1 cellular context compared by ENCODE assay signal in genomic region chr22:50016308-50016987, GRCh38.
TF ChIP-seq lines count a peak whose summit lies in the region.

No MANE protein-coding gene starts in this region.

TF ChIP-seq in GM12891, 5 proteins besides CTCF, POLR2A, EP300 and RAD21:
- no peak for TF ChIP-seq PAX5 (IDR thresholded peaks at IDR 0.05; ENCODE audit: insufficient read depth, low read length, severe bottlenecking)
- no peak for TF ChIP-seq TAF1 (IDR thresholded peaks at IDR 0.05; ENCODE audit: low read depth, low read length)
- TF ChIP-seq POLR2AphosphoS5 (IDR thresholded peaks at IDR 0.05; ENCODE audit: low read depth, low read length): no peak
- no peak for TF ChIP-seq POU2F2 (IDR thresholded peaks at IDR 0.05; ENCODE audit: low read depth, low read length)
- no peak for TF ChIP-seq SPI1 (IDR thresholded peaks at IDR 0.05; ENCODE audit: low read depth, low read length)
